ENCODE assay signal across 9 cellular contexts in the genomic region with DNA sequence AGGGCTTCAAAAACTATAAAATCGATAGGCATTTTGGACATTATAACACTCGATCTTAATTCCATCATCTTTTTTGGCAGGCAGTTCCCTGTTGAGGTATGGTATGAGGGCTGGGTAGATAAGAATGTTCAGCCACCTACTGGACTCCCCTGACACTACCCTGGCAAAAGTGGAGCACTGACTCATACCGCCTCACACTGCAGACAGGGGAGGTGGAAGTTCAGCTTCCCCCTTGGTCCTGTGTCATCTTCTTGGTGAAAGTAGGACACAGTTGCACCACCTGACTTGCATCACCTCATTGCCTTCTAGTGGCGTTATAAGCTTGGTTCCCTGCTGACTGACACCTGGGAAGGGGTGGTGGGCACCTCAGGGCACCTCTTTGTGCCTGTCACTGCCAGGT. TPM values are rescaled to one million over a fixed set of nuclear protein-coding genes. Genes with fewer than 3 reads are reported as not detected.
DNase-seq lines count a peak whose midpoint lies in the region; ATAC-seq and TF ChIP-seq lines count a peak whose summit lies in the region.
"Had no signal": no experiment of that assay in that cellular context is flagged by ENCODE, and none has a peak within 500 bp of the region (broad histone marks: within the 10 kb centered on the region; RNA-seq: fewer than 3 reads in every experiment).

No MANE protein-coding gene starts in this region.

- H3K9me3 ChIP-seq in gastrocnemius medialis, result no peaks in the 10 kb centered on the region
- H3K9me3 ChIP-seq in tibial nerve, result no peaks in the 10 kb centered on the region
- H3K9me3 ChIP-seq: BLaER1 treated with 17β-estradiol and CSF1 and Interleukin-3, amounts not matched to agents 10 nM and 100 nM had no signal

- no peaks in the 10 kb centered on the region for H3K4me1 ChIP-seq in gastrocnemius medialis
- no peaks in the 10 kb centered on the region for H3K4me1 ChIP-seq in tibial nerve

- H3K4me3 ChIP-seq in fibroblast of the aortic adventitia (ENCODE audit: low read depth, low read length), result no peak overlapping the region
- H3K4me3 ChIP-seq in gastrocnemius medialis, result no peak overlapping the region
- H3K4me3 ChIP-seq in tibial nerve, result no peak overlapping the region
- H3K4me3 ChIP-seq: BLaER1 treated with 17β-estradiol and CSF1 and Interleukin-3, amounts not matched to agents 10 nM and 100 nM had no signal

- ATAC-seq in gastrocnemius medialis, result peak; percentile 62 to 84

- TF ChIP-seq CTCF in fibroblast of the aortic adventitia (IDR thresholded peaks at IDR 0.05; ENCODE audit: insufficient read depth, low read length) (peak; percentile 18), gastrocnemius medialis (IDR thresholded peaks at IDR 0.05 in 4 of 5, conservative IDR thresholded peaks at IDR 0.05 in 1 of 5) (no peak), tibial nerve (IDR thresholded peaks at IDR 0.05) (no peak)

- in situ Hi-C loops in gastrocnemius medialis (cut with MboI; ENCODE audit: low sequenced_read_pairs in 4 of 4), result no loop called here

- DNase-seq in activated CD8-positive, alpha-beta memory T cell treated with anti-CD3 and anti-CD28 coated beads, Interleukin-2, amount 50 U/mL, for 24 hours (ENCODE audit: extremely low read depth), result peak; percentile 1
- DNase-seq in activated CD8-positive, alpha-beta memory T cell treated with anti-CD3 and anti-CD28 coated beads, Interleukin-2, amount 50 U/mL, for 48 hours, result no peak
- DNase-seq in RPMI7951 (ENCODE audit: low read depth) (peak; percentile 26), fibroblast of the aortic adventitia (ENCODE audit: low read depth) (peak; percentile 28), gastrocnemius medialis (peak in 1 of 2 donors; percentile 44), foreskin melanocyte (no peak), NCI-H446 (lab: John Stamatoyannopoulos, UW) (no peak), tibial nerve (ENCODE audit: low spot score in 2 of 2) (no peak)

- intact Hi-C loops in gastrocnemius medialis (cut with DNase I; ENCODE audit: low total_unique reads), result no loop called here

- 86 to 96% methylated on average over 4 of the region's 4 CpGs for WGBS in tibial nerve, 2 donors

- TF ChIP-seq EP300 in tibial nerve (IDR thresholded peaks at IDR 0.05), result no peak

- TF ChIP-seq POLR2A in gastrocnemius medialis (IDR thresholded peaks at IDR 0.05), result no peak
- TF ChIP-seq POLR2A in tibial nerve (IDR thresholded peaks at IDR 0.05), result no peak

- H3K27ac ChIP-seq in gastrocnemius medialis, result no peak overlapping the region
- no peak overlapping the region for H3K27ac ChIP-seq in tibial nerve
- H3K27ac ChIP-seq: BLaER1 treated with 17β-estradiol and CSF1 and Interleukin-3, amounts not matched to agents 10 nM and 100 nM had no signal

- H3K36me3 ChIP-seq in gastrocnemius medialis, result peaks cover 0 to 32% of the 10 kb centered on the region in 2 donors
- peaks cover 0 to 83% (median 0%) of the 10 kb centered on the region in 3 donors for H3K36me3 ChIP-seq in tibial nerve

- no peaks in the 10 kb centered on the region for H3K27me3 ChIP-seq in gastrocnemius medialis
- no peaks in the 10 kb centered on the region for H3K27me3 ChIP-seq in tibial nerve
- H3K27me3 ChIP-seq: BLaER1 treated with 17β-estradiol and CSF1 and Interleukin-3, amounts not matched to agents 10 nM and 100 nM had no signal

RNA-seq across cellular contexts. Expression of gene PAAF1, which starts 30.4 kb away (rescaled TPM):
- 10.6 and 18.1 TPM in 2 replicates for total RNA-seq in RPMI7951 (2014; rRNA removed; shearing (Covaris generic))
- total RNA-seq in fibroblast of the aortic adventitia (ENCODE audit: low replicate concordance), result 9.2 and 11.1 TPM in 2 replicates
- 10 to 100 TPM in 1 of 4 donors, 1 to 10 TPM in 3; 2.2 to 11.8 (median 4.4) TPM for total RNA-seq in gastrocnemius medialis
- total RNA-seq in tibial nerve, result 10 to 100 TPM; 24.9 to 39.1 (median 32.7) TPM

RNA-seq across cellular contexts. Expression of gene COA4, which starts 30.5 kb away (rescaled TPM):
- total RNA-seq in RPMI7951 (2014; rRNA removed; shearing (Covaris generic)), result 143 and 159 TPM in 2 replicates
- total RNA-seq in fibroblast of the aortic adventitia (ENCODE audit: low replicate concordance) (54.2 and 70.8 TPM in 2 replicates), gastrocnemius medialis (100 to 1,000 TPM in 1 of 4 donors, 10 to 100 TPM in 3; 52.3 to 102 (median 86.2) TPM), tibial nerve (100 to 1,000 TPM in 1 of 4 donors, 10 to 100 TPM in 3; 63.2 to 100 (median 69.2) TPM)

RNA-seq across cellular contexts. Expression of gene DNAJB13, which starts 43.6 kb away (rescaled TPM):
- 0.12 and 1.2 TPM in 2 replicates for total RNA-seq in RPMI7951 (2014; rRNA removed; shearing (Covaris generic))
- not detected in 2 replicates for total RNA-seq in fibroblast of the aortic adventitia (ENCODE audit: low replicate concordance)
- total RNA-seq in gastrocnemius medialis, result not detected
- total RNA-seq in tibial nerve, result 1 to 10 TPM in 1 of 4 donors, not detected in 3; 1.2 TPM

Comparison
In these comparisons a context has a peak if more than half of its experiments do, and no peak if none do; other contexts are left out.
1. DNase-seq: peak in activated CD8-positive, alpha-beta memory T cell treated with anti-CD3 and anti-CD28 coated beads, Interleukin-2, amount 50 U/mL, for 24 hours (single experiment), RPMI7951 (single experiment) and fibroblast of the aortic adventitia (single experiment); none in activated CD8-positive, alpha-beta memory T cell treated with anti-CD3 and anti-CD28 coated beads, Interleukin-2, amount 50 U/mL, for 48 hours (single experiment), foreskin melanocyte (single experiment), NCI-H446 (0 of 2) and tibial nerve (0 of 2).